In genomic region chr3:33442190-33442589, GRCh38 we compare ENCODE assay signal across 10 cellular contexts. TPM values are rescaled to one million over a fixed set of nuclear protein-coding genes. Genes with fewer than 3 reads are reported as not detected.
A peak's percentile ranks its signal among the peaks of the same experiment; 100 is the strongest.
DNase-seq lines count a peak whose midpoint lies in the region; ATAC-seq and TF ChIP-seq lines count a peak whose summit lies in the region.
"Had no signal": no experiment of that assay in that cellular context is flagged by ENCODE, and none has a peak within 500 bp of the region (broad histone marks: within the 10 kb centered on the region; RNA-seq: fewer than 3 reads in every experiment).

No MANE protein-coding gene starts in this region.

- peak overlapping the region; percentile 98 for H2AFZ ChIP-seq in MM.1S (ENCODE audit: low read length)
- H2AFZ ChIP-seq in mammary epithelial cell (ENCODE audit: low read depth, low read length) = peak overlapping the region; percentile 92
- peak overlapping the region; percentile 91 for H2AFZ ChIP-seq in parathyroid adenoma

- H4K20me1 ChIP-seq in MM.1S (ENCODE audit: insufficient read depth, low read length) (no peaks in the 10 kb centered on the region), mammary epithelial cell (ENCODE audit: insufficient read depth, low read length) (no peaks in the 10 kb centered on the region)

- H3K9me3 Mint-ChIP-seq in CD8-positive, alpha-beta T cell = no peaks in the 10 kb centered on the region

- TF ChIP-seq CTCF in CD8-positive, alpha-beta T cell (IDR thresholded peaks at IDR 0.05) = no peak
- TF ChIP-seq CTCF in MM.1S (IDR thresholded peaks at IDR 0.05; ENCODE audit: low read length) (no peak), mammary epithelial cell (conservative IDR thresholded peaks at IDR 0.05 in 1 of 2, IDR thresholded peaks at IDR 0.05 in 1 of 2; ENCODE audit: extremely low read depth in 1 of 2, insufficient read depth in 1 of 2, low read depth in 1 of 2, low read length in 2 of 2) (no peak), parathyroid adenoma (IDR thresholded peaks at IDR 0.05) (no peak)

- in situ Hi-C loops in mammary epithelial cell (cut with MboI; ENCODE audit: low sequenced_read_pairs in 2 of 2) = loop anchor here in 1 of 2 donors (25.0 kb wide), 1 partner anchor 345 kb away; the partner anchor contains the start of gene PDCD6IP

- H3K27me3 Mint-ChIP-seq in CD8-positive, alpha-beta T cell (ENCODE audit: low read depth) = no peaks in the 10 kb centered on the region

- no peak for ATAC-seq in CD8-positive, alpha-beta T cell
- no peak for ATAC-seq in HG03520 (IDR thresholded peaks at IDR 0.05; ENCODE audit: unreplicated experiment)
- ATAC-seq: heart left ventricle had no signal

- H3K9me3 ChIP-seq in CD8-positive, alpha-beta T cell (ENCODE audit: low read length) = no peaks in the 10 kb centered on the region
- H3K9me3 ChIP-seq in MM.1S (replicated peaks; ENCODE audit: insufficient read depth, low read length) = no peaks in the 10 kb centered on the region
- no peaks in the 10 kb centered on the region for H3K9me3 ChIP-seq in mammary epithelial cell (replicated peaks; ENCODE audit: insufficient read depth, low read length)
- no peaks in the 10 kb centered on the region for H3K9me3 ChIP-seq in parathyroid adenoma (ENCODE audit: control insufficient read depth, low read length)

- H3K36me3 Mint-ChIP-seq in CD8-positive, alpha-beta T cell = peaks cover 12% of the 10 kb centered on the region

- H3K79me2 ChIP-seq in MM.1S (ENCODE audit: low read length) (peaks cover 26% of the 10 kb centered on the region), mammary epithelial cell (ENCODE audit: insufficient read depth, low read length) (peaks cover 28% of the 10 kb centered on the region), parathyroid adenoma (peaks cover 8% of the 10 kb centered on the region)

- H3K4me3 Mint-ChIP-seq in CD8-positive, alpha-beta T cell = peak overlapping the region; percentile 100

- peak overlapping the region; percentile 100 for H3K27ac Mint-ChIP-seq in CD8-positive, alpha-beta T cell

- H3K27me3 ChIP-seq in CD8-positive, alpha-beta T cell (ENCODE audit: insufficient read depth, low read length) = no peaks in the 10 kb centered on the region
- H3K27me3 ChIP-seq in MM.1S (replicated peaks; ENCODE audit: insufficient read depth, low read length) (no peaks in the 10 kb centered on the region), mammary epithelial cell (ENCODE audit: insufficient read depth, low read length) (no peaks in the 10 kb centered on the region), parathyroid adenoma (ENCODE audit: control insufficient read depth, insufficient read depth, low read length) (no peaks in the 10 kb centered on the region)
- H3K27me3 ChIP-seq: heart left ventricle had no signal

- intact Hi-C loops in CD8-positive, alpha-beta T cell (cut with DNase I, micrococcal nuclease) = loop anchor here (5.0 kb wide), 4 partner anchors 355 to 1335 kb away; partner anchors contain the start of genes CNOT10 (in 1 of the 2), DYNC1LI1 (in 1 of the 2), GPD1L (in 1 of the 2) and PDCD6IP (in 1 of the 2)
- intact Hi-C loops in mammary epithelial cell (cut with micrococcal nuclease) = loop anchor here (5.0 kb wide), 2 partner anchors 275 to 345 kb away; partner anchors contain the start of gene CLASP2

- 85% methylated on average over 4 of the region's 4 CpGs for WGBS in mammary epithelial cell (ENCODE audit: low coverage, missing lambda C conversion rate)

- CTCF ChIA-PET in CD8-positive, alpha-beta T cell (lab: Charles Lee) = interaction anchor here (1.2 to 1.8 kb wide), 2 partner anchors 69 to 328 kb away, joined by 3 read pairs; partner anchors contain the start of gene CRTAP
- CTCF ChIA-PET in mammary epithelial cell (lab: Charles Lee; ENCODE audit: low non-redundant PET) = no interaction called here

- peaks cover 24% of the 10 kb centered on the region for H3K4me1 ChIP-seq in CD8-positive, alpha-beta T cell (ENCODE audit: insufficient read depth, low read length)
- peaks cover 4% of the 10 kb centered on the region for H3K4me1 ChIP-seq in MM.1S (ENCODE audit: low read length)
- H3K4me1 ChIP-seq in mammary epithelial cell (ENCODE audit: insufficient read depth, low read length) = peaks cover 12% of the 10 kb centered on the region
- no peaks in the 10 kb centered on the region for H3K4me1 ChIP-seq in parathyroid adenoma

- no peaks in the 10 kb centered on the region for H3K9me2 ChIP-seq in MM.1S (replicated peaks; ENCODE audit: insufficient read depth, low read length)

- no peak for DNase-seq in CD8-positive, alpha-beta T cell
- DNase-seq in MM.1S (no peak), mammary epithelial cell (no peak), T1000 (lab: John Stamatoyannopoulos, UW) (no peak), KG1 (lab: John Stamatoyannopoulos, UW) (no peak), NOMO-1 treated with dmso at 0.1 percent for 144 hours (lab: John Stamatoyannopoulos, UW; ENCODE audit: unreplicated experiment) (no peak)
- DNase-seq: heart left ventricle, NCI-H2029 treated with DMSO at 0.1 percent for 48 hours had no signal

- H3K4me1 Mint-ChIP-seq in CD8-positive, alpha-beta T cell (ENCODE audit: low read depth) = peaks cover 42% of the 10 kb centered on the region

- peaks cover 38% of the 10 kb centered on the region for H3F3A ChIP-seq in MM.1S (ENCODE audit: insufficient read depth, low read length)

- POLR2A ChIA-PET in CD8-positive, alpha-beta T cell (lab: Charles Lee) = interaction anchor here (0.7 to 1.8 kb wide), 3 partner anchors 12 to 241 kb away, joined by 3 to 4 read pairs (median 4); no protein-coding TSS in a partner anchor

- 0 out of 2 replicates have a peak overlapping the region, but pooled peaks have one; percentile 75 for H3K4me2 ChIP-seq in MM.1S (ENCODE audit: low read depth, low read length)
- no peak overlapping the region for H3K4me2 ChIP-seq in mammary epithelial cell (ENCODE audit: insufficient read depth, low read depth, low read length)
- no peak overlapping the region for H3K4me2 ChIP-seq in parathyroid adenoma (ENCODE audit: low read length)

- H3K36me3 ChIP-seq in CD8-positive, alpha-beta T cell (ENCODE audit: insufficient read depth, low read length) = no peaks in the 10 kb centered on the region
- no peaks in the 10 kb centered on the region for H3K36me3 ChIP-seq in MM.1S (replicated peaks; ENCODE audit: insufficient read depth, low read length)
- no peaks in the 10 kb centered on the region for H3K36me3 ChIP-seq in mammary epithelial cell (ENCODE audit: insufficient read depth, low read length)
- H3K36me3 ChIP-seq in parathyroid adenoma (ENCODE audit: control insufficient read depth, insufficient read depth, low read length) = no peaks in the 10 kb centered on the region
- H3K36me3 ChIP-seq: heart left ventricle had no signal

- dilution Hi-C loops in mammary epithelial cell (cut with HindIII; ENCODE audit: low sequenced_read_pairs) = no loop called here

- H3K27ac ChIP-seq in CD8-positive, alpha-beta T cell (ENCODE audit: low read depth, low read length) = peak overlapping the region; percentile 96
- H3K27ac ChIP-seq in MM.1S (ENCODE audit: low read length) = no peak overlapping the region
- no peak overlapping the region for H3K27ac ChIP-seq in mammary epithelial cell (ENCODE audit: insufficient read depth, low read depth, low read length)
- H3K27ac ChIP-seq in parathyroid adenoma = no peak overlapping the region

- no peak overlapping the region for H3K4me3 ChIP-seq in CD8-positive, alpha-beta T cell (ENCODE audit: low read depth, low read length)
- H3K4me3 ChIP-seq in MM.1S (ENCODE audit: low read length) = no peak overlapping the region
- no peak overlapping the region for H3K4me3 ChIP-seq in mammary epithelial cell (replicated peaks in 1 of 3; ENCODE audit: insufficient read depth in 1 of 3, low read depth in 2 of 3, low read length in 3 of 3)
- no peak overlapping the region for H3K4me3 ChIP-seq in parathyroid adenoma (ENCODE audit: low read depth, low read length)

- H3K9ac ChIP-seq in MM.1S (ENCODE audit: low read length) (no peak overlapping the region), mammary epithelial cell (ENCODE audit: insufficient read depth, low read length) (no peak overlapping the region), parathyroid adenoma (no peak overlapping the region)

- no TSS peak for BruUV-seq in mammary epithelial cell (replicated peaks; lab: Mats Ljungman, UMichigan)

RNA-seq across cellular contexts. Expression of gene UBP1, which starts 2.0 kb away (rescaled TPM):
- 10 to 100 TPM; 54.4 to 55.9 TPM for total RNA-seq in CD8-positive, alpha-beta T cell
- 10 to 100 TPM; 44.8 to 63.7 TPM for total RNA-seq in mammary epithelial cell
- polyA plus RNA-seq in mammary epithelial cell = 63.3 TPM
- 142 TPM for polyA minus RNA-seq in mammary epithelial cell
